ENCODE assay signal across 8 cellular contexts in the genomic region with DNA sequence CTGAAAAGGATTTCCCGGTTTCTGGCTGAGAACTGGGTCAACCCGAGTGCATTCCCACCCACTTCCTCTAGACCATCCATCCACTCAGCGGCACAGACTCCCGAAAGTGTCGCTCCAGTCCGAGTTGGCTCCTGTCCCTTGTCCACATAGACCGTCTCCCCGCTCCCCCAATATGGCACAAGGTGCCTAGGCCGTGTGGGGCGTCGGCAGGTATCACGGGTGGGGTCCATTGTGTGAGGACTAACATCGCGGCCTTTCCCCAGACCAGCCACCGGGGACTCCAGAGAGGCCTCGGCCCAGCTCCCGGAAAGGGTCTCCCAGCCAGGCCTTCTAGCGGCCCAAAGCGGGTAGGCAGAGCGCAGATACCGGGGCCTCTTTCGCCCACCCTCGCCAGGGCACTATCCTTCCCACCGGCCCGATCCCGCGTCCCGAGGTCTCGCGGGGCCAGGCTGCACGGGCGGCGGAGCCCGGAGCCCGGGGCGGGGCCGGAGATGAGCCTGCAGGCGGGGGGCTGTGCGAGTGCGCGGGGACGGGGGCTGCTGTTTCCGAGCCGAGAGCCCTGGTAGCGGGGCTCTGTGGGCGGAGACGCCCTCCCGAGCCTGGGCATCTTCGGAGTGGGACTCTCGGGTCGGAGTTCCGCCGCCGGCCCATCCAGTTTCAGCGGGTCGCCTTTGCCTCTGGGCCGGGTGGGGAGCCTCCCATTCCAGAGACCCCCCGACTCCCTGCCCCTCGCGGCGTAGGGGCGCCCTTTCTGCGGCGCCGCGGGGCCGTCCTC. TPM values are rescaled to one million over a fixed set of nuclear protein-coding genes. Genes with fewer than 3 reads are reported as not detected.
DNase-seq lines count a peak whose midpoint lies in the region; ATAC-seq and TF ChIP-seq lines count a peak whose summit lies in the region.

No MANE protein-coding gene starts in this region.

- TF ChIP-seq CTCF in AG09319 (IDR thresholded peaks at IDR 0.05; ENCODE audit: low read depth, low read length) (peak; percentile 25), right atrium auricular region (IDR thresholded peaks at IDR 0.05) (peak in 1 of 2 donors; percentile 40), prostate gland (IDR thresholded peaks at IDR 0.05) (peak in 2 of 4 experiments; percentile 20 to 44)

- H3K9me3 ChIP-seq in right atrium auricular region (no peaks in the 10 kb centered on the region), prostate gland (no peaks in the 10 kb centered on the region)

- WGBS in prostate gland, result 1% methylated on average over 45 of the region's 67 CpGs

- TF ChIP-seq POLR2A in prostate gland (IDR thresholded peaks at IDR 0.05), result no peak

- intact Hi-C loops in prostate gland (cut with DNase I), result loop anchor here (10.0 kb wide), 1 partner anchor 82 kb away; the partner anchor contains the start of gene MAP6

- peak overlapping the region; percentile 51 to 87 for H3K4me3 ChIP-seq in right atrium auricular region
- peak overlapping the region; percentile 57 to 67 for H3K4me3 ChIP-seq in prostate gland

- H3K27ac ChIP-seq in right atrium auricular region (peak overlapping the region; percentile 93 to 97), prostate gland (peak overlapping the region; percentile 87 to 89)

- ATAC-seq in GM19043 (IDR thresholded peaks at IDR 0.05; ENCODE audit: low read depth, unreplicated experiment), result peak; percentile 66
- no peak for ATAC-seq in HG03025 (IDR thresholded peaks at IDR 0.05; ENCODE audit: low FRiP score, unreplicated experiment)

- H3K27me3 ChIP-seq in right atrium auricular region (no peaks in the 10 kb centered on the region), prostate gland (replicated peaks; ENCODE audit: insufficient read depth) (no peaks in the 10 kb centered on the region)

- no peak for DNase-seq in AG09319 (ENCODE audit: extremely low read depth, low read depth)
- DNase-seq in LoVo (ENCODE audit: low spot score), result peak; percentile 76
- peak; percentile 33 for DNase-seq in SKM-1 (lab: John Stamatoyannopoulos, UW; ENCODE audit: unreplicated experiment)
- DNase-seq in anterior cingulate cortex (lab: John Stamatoyannopoulos, UW), result peak in 52 of 58 donors; percentile 23 to 78 (median 57)
- peak; percentile 73 for DNase-seq in right atrium auricular region (ENCODE audit: low spot score)
- no peak for DNase-seq in prostate gland (ENCODE audit: low spot score)

- H3K4me1 ChIP-seq in right atrium auricular region (peaks cover 0 to 27% of the 10 kb centered on the region in 2 donors), prostate gland (replicated peaks) (no peaks in the 10 kb centered on the region)

- H3K36me3 ChIP-seq in right atrium auricular region (no peaks in the 10 kb centered on the region), prostate gland (no peaks in the 10 kb centered on the region)

RNA-seq across cellular contexts. Expression of gene SERPINH1, which starts 21.1 kb away (rescaled TPM):
- 100 to 1,000 TPM; 114 to 195 TPM for total RNA-seq in right atrium auricular region
- total RNA-seq in prostate gland, result 100 to 1,000 TPM; 123 to 189 TPM

RNA-seq across cellular contexts. Expression of gene GDPD5, which starts 57.4 kb away (rescaled TPM):
- total RNA-seq in right atrium auricular region (1 to 10 TPM; 3.5 to 6.1 TPM), prostate gland (10 to 100 TPM in 1 of 2 donors, 1 to 10 TPM in 1; 1.7 to 14.6 TPM)

Comparison
In these comparisons a context has a peak if more than half of its experiments do, and no peak if none do; other contexts are left out.
1. DNase-seq: peak in LoVo (single experiment), SKM-1 (single experiment), anterior cingulate cortex (52 of 58) and right atrium auricular region (single experiment); none in AG09319 (single experiment) and prostate gland (single experiment).